22 cellular contexts compared by ENCODE assay signal in the genomic region with DNA sequence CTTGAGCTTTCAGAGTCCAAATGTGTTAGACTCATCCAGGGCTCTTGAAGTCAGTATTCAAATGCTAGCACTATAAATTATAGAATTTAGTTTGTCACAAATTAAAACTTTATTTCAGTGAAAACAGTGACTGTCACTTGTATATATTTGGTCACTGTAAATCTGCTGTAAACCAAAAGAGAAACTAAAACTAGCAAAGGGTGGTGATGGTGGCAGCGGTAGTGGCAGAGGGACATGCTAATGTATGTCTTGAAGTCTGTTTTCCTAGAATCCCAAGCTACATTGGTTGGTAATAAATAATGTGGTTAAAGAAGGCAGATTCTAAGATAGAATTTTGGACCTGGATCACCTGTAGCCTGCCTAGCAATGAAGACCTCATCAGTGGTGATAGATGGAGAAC.
DNase-seq lines count a peak whose midpoint lies in the region; ATAC-seq, FAIRE-seq and TF ChIP-seq lines count a peak whose summit lies in the region.
"Had no signal": no experiment of that assay in that cellular context is flagged by ENCODE, and none has a peak within 500 bp of the region (broad histone marks: within the 10 kb centered on the region; RNA-seq: fewer than 3 reads in every experiment).

No MANE protein-coding gene starts in this region.

- DNase-seq in NCI-H748 (lab: John Stamatoyannopoulos, UW; ENCODE audit: unreplicated experiment) (peak; percentile 46), NCI-H748 treated with DMSO at 0.1 percent for 48 hours (lab: John Stamatoyannopoulos, UW) (no peak), bronchial epithelial cell (ENCODE audit: low read depth) (no peak), KG1 (lab: John Stamatoyannopoulos, UW) (no peak), NCI-H1105 treated with DMSO at 0.1 percent for 48 hours (lab: John Stamatoyannopoulos, UW) (no peak)
- DNase-seq: activated CD8-positive, alpha-beta memory T cell treated with anti-CD3 and anti-CD28 coated beads, Interleukin-2, amount 50 U/mL, for 4 hours; activated naive CD4-positive, alpha-beta T cell treated with anti-CD3 and anti-CD28 coated beads for 36 hours; DMS79; left colon; NCI-H187 treated with DMSO at 0.1 percent for 48 hours; PC-3; right lobe of liver; stomach; upper lobe of right lung had no signal

- no peaks in the 10 kb centered on the region for H3K36me3 ChIP-seq in bronchial epithelial cell (ENCODE audit: control insufficient read depth, insufficient read depth, low read length)
- H3K36me3 ChIP-seq: BLaER1, neutrophil, right lobe of liver, SJSA1, stomach, upper lobe of right lung had no signal

- no peak overlapping the region for H3K4me3 ChIP-seq in bronchial epithelial cell (ENCODE audit: low read depth, low read length)
- H3K4me3 ChIP-seq: BLaER1, right lobe of liver, SJSA1, stomach, upper lobe of right lung had no signal

- peak; percentile 75 for FAIRE-seq in bronchial epithelial cell (lab: Jason Lieb, UNC)
- FAIRE-seq: frontal cortex had no signal

- TF ChIP-seq CTCF in bronchial epithelial cell (IDR thresholded peaks at IDR 0.05; ENCODE audit: insufficient read depth, low read length, severe bottlenecking): no peak

- peak; percentile 50 for ATAC-seq in GM18870 (IDR thresholded peaks at IDR 0.05; ENCODE audit: unreplicated experiment)
- ATAC-seq in HG03103 (IDR thresholded peaks at IDR 0.05; ENCODE audit: low read depth, unreplicated experiment): peak; percentile 48
- ATAC-seq in GM21423 (IDR thresholded peaks at IDR 0.05; ENCODE audit: unreplicated experiment): no peak
- ATAC-seq: HCT116, PC-3, right lobe of liver, upper lobe of right lung had no signal

- no peaks in the 10 kb centered on the region for H3K27me3 ChIP-seq in bronchial epithelial cell (ENCODE audit: control insufficient read depth, insufficient read depth, low read length)
- H3K27me3 ChIP-seq: BLaER1, neutrophil, right lobe of liver, SJSA1, stomach, upper lobe of right lung had no signal
